Comparison of ENCODE assay signal across 19 cellular contexts in the genomic region with DNA sequence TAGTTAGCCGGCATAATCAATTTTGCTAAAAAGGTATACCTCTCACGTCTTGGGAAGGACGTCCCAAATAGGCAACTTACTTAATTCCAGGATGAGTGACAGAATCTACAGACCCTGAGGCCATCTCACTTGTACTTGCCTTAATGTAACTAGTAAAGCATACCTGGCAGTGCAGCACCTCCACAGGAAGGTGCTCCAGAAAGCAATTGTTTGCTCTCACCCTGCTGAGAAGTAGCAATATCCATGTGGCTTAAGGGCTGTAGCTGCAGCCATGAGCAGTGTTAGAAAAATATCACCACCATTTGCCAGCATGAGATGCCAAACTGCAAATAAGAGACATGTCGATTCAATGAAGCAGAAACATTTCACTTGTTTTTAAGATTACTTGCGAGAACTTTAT.
DNase-seq lines count a peak whose midpoint lies in the region; FAIRE-seq and TF ChIP-seq lines count a peak whose summit lies in the region.
"Had no signal": no experiment of that assay in that cellular context is flagged by ENCODE, and none has a peak within 500 bp of the region (broad histone marks: within the 10 kb centered on the region; RNA-seq: fewer than 3 reads in every experiment).

No MANE protein-coding gene starts in this region.

- peak overlapping the region; percentile 92 for H3K27ac Mint-ChIP-seq in mesothelial cell of epicardium

- H3K9me3 ChIP-seq in BLaER1 treated with 17β-estradiol and CSF1 and Interleukin-3, amounts not matched to agents 10 nM and 100 nM (replicated peaks in 1 of 11): no peaks in the 10 kb centered on the region
- no peaks in the 10 kb centered on the region for H3K9me3 ChIP-seq in GM23248 (ENCODE audit: low read depth)
- H3K9me3 ChIP-seq: adrenal gland, lower lobe of right lung had no signal

- in situ Hi-C loops in GM23248 (cut with MboI): loop anchor here (25.0 kb wide), 1 partner anchor 1583 kb away; no protein-coding TSS in a partner anchor

- no peaks in the 10 kb centered on the region for H4K20me1 ChIP-seq in BLaER1 treated with 17β-estradiol and CSF1 and Interleukin-3, amounts not matched to agents 10 nM and 100 nM
- no peaks in the 10 kb centered on the region for H4K20me1 ChIP-seq in GM23248 (ENCODE audit: insufficient read depth)

- no peaks in the 10 kb centered on the region for H3K27me3 ChIP-seq in BLaER1 treated with 17β-estradiol and CSF1 and Interleukin-3, amounts not matched to agents 10 nM and 100 nM
- 0 out of 2 replicates have a peak, but pooled peaks cover 6% of the 10 kb centered on the region for H3K27me3 ChIP-seq in GM23248 (replicated peaks; ENCODE audit: insufficient read depth)
- H3K27me3 ChIP-seq: adrenal gland had no signal

- no peaks in the 10 kb centered on the region for H3K27me3 Mint-ChIP-seq in mesothelial cell of epicardium (ENCODE audit: low read depth)
- H3K27me3 Mint-ChIP-seq: progenitor cell of endocrine pancreas had no signal

- peaks cover 41 to 56% (median 52%) of the 10 kb centered on the region in 10 experiments for H3K4me1 ChIP-seq in BLaER1 treated with 17β-estradiol and CSF1 and Interleukin-3, amounts not matched to agents 10 nM and 100 nM
- peaks cover 23% of the 10 kb centered on the region for H3K4me1 ChIP-seq in GM23248 (ENCODE audit: insufficient read depth)

- no peaks in the 10 kb centered on the region for H3K9me3 Mint-ChIP-seq in mesothelial cell of epicardium

- H3K9me2 ChIP-seq in GM23248 (ENCODE audit: insufficient read depth): no peaks in the 10 kb centered on the region

- H3K4me2 ChIP-seq in BLaER1 treated with 17β-estradiol and CSF1 and Interleukin-3, amounts not matched to agents 10 nM and 100 nM: peak overlapping the region in 7 of 11 experiments; percentile 70 to 92 (median 81); a peak in 11 of 22 replicates
- peak overlapping the region; percentile 79 for H3K4me2 ChIP-seq in GM23248 (ENCODE audit: unreplicated experiment)

- H3K36me3 Mint-ChIP-seq in mesothelial cell of epicardium: no peaks in the 10 kb centered on the region
- H3K36me3 Mint-ChIP-seq: naive thymus-derived CD4-positive, alpha-beta T cell had no signal

- H3K4me1 Mint-ChIP-seq in mesothelial cell of epicardium: peaks cover 82% of the 10 kb centered on the region

- H3K79me2 ChIP-seq in GM23248 (ENCODE audit: insufficient read depth): no peaks in the 10 kb centered on the region

- peaks cover 0 to 14% (median 0%) of the 10 kb centered on the region in 11 experiments; a peak in 1 of 22 replicates for H3K36me3 ChIP-seq in BLaER1 treated with 17β-estradiol and CSF1 and Interleukin-3, amounts not matched to agents 10 nM and 100 nM
- no peaks in the 10 kb centered on the region for H3K36me3 ChIP-seq in GM23248 (ENCODE audit: low read depth)
- H3K36me3 ChIP-seq: adrenal gland, lower lobe of right lung had no signal

- WGBS in GM23248 (ENCODE audit: low coverage in 1 of 2, low lambda C conversion rate in 2 of 2, missing lambda C conversion rate in 2 of 2), 2 experiments: 59 to 61% methylated on average over 5 of the region's 5 CpGs

- no peak for TF ChIP-seq CTCF in mesothelial cell of epicardium (IDR thresholded peaks at IDR 0.05; ENCODE audit: unreplicated experiment)

- DNase-seq in GM23248: no peak
- peak; percentile 29 for DNase-seq in NCI-H510A (lab: John Stamatoyannopoulos, UW)
- DNase-seq in mesothelial cell of epicardium (ENCODE audit: low spot score in 2 of 2, unreplicated experiment in 2 of 2): no peak
- no peak for DNase-seq in NCI-H2227 (lab: John Stamatoyannopoulos, UW; ENCODE audit: unreplicated experiment)
- no peak for DNase-seq in SW480 (ENCODE audit: low spot score)
- DNase-seq in RCC 7860 (ENCODE audit: low spot score): no peak
- no peak for DNase-seq in cerebellum (ENCODE audit: low spot score)
- DNase-seq: activated CD4-positive, alpha-beta T cell treated with anti-CD3 and anti-CD28 coated beads for 48 hours; activated gamma-delta T cell; effector memory CD4-positive, alpha-beta T cell; glutamatergic neuron; lower lobe of right lung; NCI-H2107; small intestine; stimulated activated CD8-positive, alpha-beta memory T cell treated with anti-CD3 and anti-CD28 coated beads, Interleukin-4, amount 100 ng/mL, for 48 hours had no signal

- H3K4me3 ChIP-seq in BLaER1 treated with 17β-estradiol and CSF1 and Interleukin-3, amounts not matched to agents 10 nM and 100 nM: no peak overlapping the region
- no peak overlapping the region for H3K4me3 ChIP-seq in GM23248
- H3K4me3 ChIP-seq: adrenal gland, lower lobe of right lung had no signal

- H3K4me3 Mint-ChIP-seq in mesothelial cell of epicardium: no peak overlapping the region

- H3F3A ChIP-seq in GM23248 (ENCODE audit: insufficient read depth): peaks cover 21% of the 10 kb centered on the region; the same call in 1 of the 2 replicates

- FAIRE-seq in RCC 7860 (lab: Jason Lieb, UNC): no peak
- FAIRE-seq: small intestine had no signal

- peak overlapping the region in 7 of 11 experiments; percentile 95 to 99 (median 98); a peak in 10 of 22 replicates for H3K27ac ChIP-seq in BLaER1 treated with 17β-estradiol and CSF1 and Interleukin-3, amounts not matched to agents 10 nM and 100 nM
- H3K27ac ChIP-seq in GM23248: no peak overlapping the region
- H3K27ac ChIP-seq: adrenal gland, lower lobe of right lung had no signal

- no peak overlapping the region for H2AFZ ChIP-seq in GM23248

- H3K9ac ChIP-seq in BLaER1 treated with 17β-estradiol and CSF1 and Interleukin-3, amounts not matched to agents 10 nM and 100 nM: peak overlapping the region in 3 of 11 experiments; percentile 70 to 75 (median 72); a peak in 4 of 22 replicates
- no peak overlapping the region for H3K9ac ChIP-seq in GM23248
